ENCODE assay signal across 8 cellular contexts in the genomic region with DNA sequence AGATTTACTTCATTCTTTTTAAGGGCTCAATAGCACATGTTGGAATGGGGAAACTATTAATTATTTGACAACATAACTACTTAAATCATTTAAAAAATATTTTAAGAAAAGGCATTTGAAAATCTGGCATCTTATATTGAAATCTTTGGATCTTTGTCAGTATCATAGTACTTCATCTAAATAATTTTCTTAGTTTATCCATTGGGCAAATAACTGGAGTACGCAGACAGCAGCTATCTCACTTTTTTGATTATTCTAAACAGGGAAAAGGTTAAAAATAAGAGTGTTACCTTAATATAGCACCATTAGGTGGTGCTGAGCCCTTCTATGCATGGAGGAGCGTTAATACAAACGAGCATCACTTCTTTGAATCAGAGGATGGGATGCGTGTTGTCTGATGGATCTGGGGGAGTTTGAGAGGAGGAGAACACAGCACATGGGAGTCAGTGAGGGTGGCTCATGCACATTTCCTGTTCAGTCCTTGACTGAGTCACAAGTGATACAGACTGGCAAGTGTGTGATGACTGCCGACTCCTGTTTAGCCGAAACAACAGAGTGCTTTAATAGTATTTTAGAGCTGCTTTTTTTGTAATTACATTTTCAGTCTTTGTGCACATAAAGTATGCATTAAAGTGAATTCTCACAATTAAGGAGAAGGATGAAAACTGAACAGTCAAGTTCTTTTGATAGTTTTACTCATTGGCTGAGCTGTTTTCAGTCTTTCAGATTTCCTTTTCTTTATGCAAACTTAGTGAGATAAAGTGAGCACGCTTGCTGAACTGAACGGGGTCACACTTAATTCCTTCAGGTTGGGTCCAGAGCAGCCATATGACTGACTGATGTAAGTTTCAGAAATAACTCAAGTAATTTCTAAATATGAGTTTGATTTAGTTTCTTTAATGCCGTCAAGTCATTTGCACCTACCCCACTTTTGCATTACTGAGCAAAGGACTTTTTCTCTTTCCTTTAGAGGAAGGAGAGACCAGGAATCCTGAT.
A peak's percentile ranks its signal among the peaks of the same experiment; 100 is the strongest.
DNase-seq lines count a peak whose midpoint lies in the region; ATAC-seq and TF ChIP-seq lines count a peak whose summit lies in the region.

No MANE protein-coding gene starts in this region.

- peak; percentile 78 for ATAC-seq in GM21576 (IDR thresholded peaks at IDR 0.05; ENCODE audit: unreplicated experiment)

- TF ChIP-seq CTCF in fibroblast of mammary gland (conservative IDR thresholded peaks at IDR 0.05; ENCODE audit: control insufficient read depth, insufficient read depth, low read depth, low read length), result no peak

- H3K9me3 ChIP-seq in MG63, result no peaks in the 10 kb centered on the region

- no peaks in the 10 kb centered on the region for H3K27me3 ChIP-seq in MG63

- no peak overlapping the region for H3K4me3 ChIP-seq in MG63
- no peak overlapping the region for H3K4me3 ChIP-seq in fibroblast of mammary gland (ENCODE audit: control insufficient read depth, low read depth, low read length)

- H3K36me3 ChIP-seq in MG63, result no peaks in the 10 kb centered on the region

- DNase-seq in COLO829 (ENCODE audit: low spot score), result peak; percentile 95
- peak; percentile 49 for DNase-seq in MG63
- peak; percentile 39 for DNase-seq in activated CD8-positive, alpha-beta memory T cell treated with anti-CD3 and anti-CD28 coated beads, Interleukin-2, amount 50 U/mL, for 24 hours (ENCODE audit: extremely low read depth)
- peak; percentile 87 for DNase-seq in fibroblast of mammary gland (ENCODE audit: low read depth)
- DNase-seq in stimulated activated CD4-positive, alpha-beta T cell treated with anti-CD3 and anti-CD28 coated beads, Interleukin-12 subunit alpha, Interleukin-12 subunit beta, amount 100 ng/mL, for 24 hours (ENCODE audit: low read depth in 2 of 2), result peak; percentile 33 to 40
- DNase-seq in ecto neural progenitor cell (ENCODE audit: low spot score), result no peak
- DNase-seq in AML-193 (lab: John Stamatoyannopoulos, UW), result no peak

Comparison
In these comparisons a context has a peak if more than half of its experiments do, and no peak if none do; other contexts are left out.
1. DNase-seq: peak in COLO829 (single experiment), MG63 (single experiment), activated CD8-positive, alpha-beta memory T cell treated with anti-CD3 and anti-CD28 coated beads, Interleukin-2, amount 50 U/mL, for 24 hours (single experiment), fibroblast of mammary gland (single experiment) and stimulated activated CD4-positive, alpha-beta T cell treated with anti-CD3 and anti-CD28 coated beads, Interleukin-12 subunit alpha, Interleukin-12 subunit beta, amount 100 ng/mL, for 24 hours (2 of 2); none in ecto neural progenitor cell (single experiment) and AML-193 (0 of 2).